In genomic region chr4:10965196-10965595, GRCh38 we compare ENCODE assay signal across 14 cellular contexts.
"Had no signal": no experiment of that assay in that cellular context is flagged by ENCODE, and none has a peak within 500 bp of the region (broad histone marks: within the 10 kb centered on the region; RNA-seq: fewer than 3 reads in every experiment).

No MANE protein-coding gene starts in this region.

- DNase-seq: activated CD4-positive, alpha-beta T cell treated with anti-CD3 and anti-CD28 coated beads, Interleukin-2, amount 50 U/mL, for 4 hours; activated CD4-positive, CD25-positive, alpha-beta regulatory T cell treated with anti-CD3 and anti-CD28 coated beads, Interleukin-2, amount 50 U/mL, for 72 hours; activated effector memory CD4-positive, alpha-beta T cell treated with Interleukin-2 at 50 U/mL for 16 hours; activated T-cell treated with anti-CD3 and anti-CD28 coated beads, Interleukin-2, amount 50 U/mL, for 1 hour; foreskin melanocyte; heart left ventricle; natural killer cell; psoas muscle; sigmoid colon; stimulated activated CD4-positive, alpha-beta T cell treated with anti-CD3 and anti-CD28 coated beads, Interleukin-12 subunit alpha, Interleukin-12 subunit beta, amount 100 ng/mL, for 4 hours; stimulated activated CD4-positive, alpha-beta T cell treated with anti-CD3 and anti-CD28 coated beads, Interleukin-2, amount 100 ng/mL, for 48 hours; stimulated activated naive CD8-positive, alpha-beta T cell treated with anti-CD3 and anti-CD28 coated beads, Interleukin-15, Interleukin-2, amounts not matched to agents 100 U/mL and 50 U/mL, for 24 hours had no signal

- H3K27me3 Mint-ChIP-seq: activated naive CD4-positive, alpha-beta T cell treated with anti-CD3 and anti-CD28 coated beads, Interleukin-2, amount 50 U/mL, for 24 hours had no signal

- ATAC-seq: heart left ventricle; left lobe of liver; natural killer cell; psoas muscle; stimulated activated naive CD8-positive, alpha-beta T cell treated with anti-CD3 and anti-CD28 coated beads, Interleukin-15, Interleukin-2, amounts not matched to agents 100 U/mL and 50 U/mL, for 24 hours had no signal

- H3K9me3 Mint-ChIP-seq: activated naive CD4-positive, alpha-beta T cell treated with anti-CD3 and anti-CD28 coated beads, Interleukin-2, amount 50 U/mL, for 24 hours had no signal

- H3K4me3 Mint-ChIP-seq: activated naive CD4-positive, alpha-beta T cell treated with anti-CD3 and anti-CD28 coated beads, Interleukin-2, amount 50 U/mL, for 24 hours; natural killer cell had no signal

- H3K27me3 ChIP-seq: heart left ventricle, sigmoid colon had no signal

- H3K4me1 ChIP-seq: heart left ventricle, psoas muscle had no signal

- H3K4me3 ChIP-seq: heart left ventricle, psoas muscle, sigmoid colon had no signal

- H3K27ac Mint-ChIP-seq: activated naive CD4-positive, alpha-beta T cell treated with anti-CD3 and anti-CD28 coated beads, Interleukin-2, amount 50 U/mL, for 24 hours; natural killer cell had no signal

- H3K27ac ChIP-seq: heart left ventricle, psoas muscle, sigmoid colon had no signal

- H3K36me3 ChIP-seq: heart left ventricle, sigmoid colon had no signal

- H3K4me1 Mint-ChIP-seq: activated naive CD4-positive, alpha-beta T cell treated with anti-CD3 and anti-CD28 coated beads, Interleukin-2, amount 50 U/mL, for 24 hours; natural killer cell had no signal

- H3K36me3 Mint-ChIP-seq: activated naive CD4-positive, alpha-beta T cell treated with anti-CD3 and anti-CD28 coated beads, Interleukin-2, amount 50 U/mL, for 24 hours; natural killer cell had no signal

- H3K9me3 ChIP-seq: heart left ventricle, psoas muscle, sigmoid colon had no signal
